Comparison of ENCODE assay signal across 1 cellular context in genomic region chr22:41526802-41527799, GRCh38.
A peak's percentile ranks its signal among the peaks of the same experiment; 100 is the strongest.
TF ChIP-seq lines count a peak whose summit lies in the region.

No MANE protein-coding gene starts in this region.

TF ChIP-seq in HEK293, 187 proteins besides CTCF, POLR2A, EP300 and RAD21 (continued from another document):
- TF ChIP-seq ZNF513 (tag by site-specific recombination; IDR thresholded peaks at IDR 0.05) = no peak
- no peak for TF ChIP-seq EGR2 (tag by site-specific recombination; IDR thresholded peaks at IDR 0.05; ENCODE audit: low read depth)
- TF ChIP-seq FEZF1 (tag by site-specific recombination; IDR thresholded peaks at IDR 0.05) = no peak
- TF ChIP-seq ZNF266 (tag by site-specific recombination; IDR thresholded peaks at IDR 0.05; ENCODE audit: low read depth) = no peak
- peak; percentile 30; the same call in 1 of the 2 replicates for TF ChIP-seq ZNF423 (tag by site-specific recombination; IDR thresholded peaks at IDR 0.05)
- TF ChIP-seq ZNF830 (tag by site-specific recombination; IDR thresholded peaks at IDR 0.05; ENCODE audit: low read depth) = no peak
- TF ChIP-seq ZNF600 (tag by site-specific recombination; IDR thresholded peaks at IDR 0.05) = no peak
